ENCODE assay signal across 18 cellular contexts in the genomic region with DNA sequence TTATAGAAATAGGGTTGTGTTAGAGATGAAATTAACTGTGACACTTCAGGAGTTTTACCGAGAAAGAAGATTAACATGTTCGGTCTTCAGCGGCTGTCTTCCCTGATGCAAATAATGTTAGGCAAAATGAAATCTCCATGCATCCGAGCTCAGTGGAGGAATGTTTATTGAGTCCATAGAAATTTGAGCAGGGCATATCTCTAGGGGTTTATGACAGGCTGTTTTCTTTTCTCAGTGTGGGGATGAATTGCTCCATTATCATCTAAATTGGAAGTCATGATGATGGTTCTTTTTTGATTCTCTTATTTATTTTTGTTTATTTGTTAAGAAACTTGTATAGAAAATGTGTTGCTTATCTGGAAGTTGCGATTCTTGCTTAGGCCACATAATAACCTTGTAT.
"Had no signal": no experiment of that assay in that cellular context is flagged by ENCODE, and none has a peak within 500 bp of the region (broad histone marks: within the 10 kb centered on the region; RNA-seq: fewer than 3 reads in every experiment).

No MANE protein-coding gene starts in this region.

- H3K9me3 ChIP-seq: heart left ventricle, thoracic aorta had no signal

- H3K4me3 Mint-ChIP-seq: endodermal cell; naive B cell; nephron; stimulated activated naive B cell treated with anti-CD40 and anti-IgM and Interleukin-4, amounts not matched to agents 10 μg/mL and 1 μg/mL and 100 μg/mL, for 72 hours; stimulated activated naive CD8-positive, alpha-beta T cell treated with anti-CD3 and anti-CD28 coated beads, Interleukin-15, amount 100 ng/mL, for 72 hours had no signal

- H3K4me3 ChIP-seq: coronary artery, heart left ventricle, skin epidermis, thoracic aorta had no signal

- H3K36me3 Mint-ChIP-seq: naive B cell; stimulated activated naive B cell treated with anti-CD40 and anti-IgM and Interleukin-4, amounts not matched to agents 10 μg/mL and 1 μg/mL and 100 μg/mL, for 72 hours had no signal

- H3K27me3 ChIP-seq: heart left ventricle had no signal

- H3K9me3 Mint-ChIP-seq: endodermal cell; naive B cell; nephron; stimulated activated naive B cell treated with anti-CD40 and anti-IgM and Interleukin-4, amounts not matched to agents 10 μg/mL and 1 μg/mL and 100 μg/mL, for 72 hours had no signal

- H3K27ac Mint-ChIP-seq: endodermal cell; naive B cell; nephron; stimulated activated naive B cell treated with anti-CD40 and anti-IgM and Interleukin-4, amounts not matched to agents 10 μg/mL and 1 μg/mL and 100 μg/mL, for 72 hours; stimulated activated naive CD8-positive, alpha-beta T cell treated with anti-CD3 and anti-CD28 coated beads, Interleukin-15, amount 100 ng/mL, for 72 hours had no signal

- DNase-seq: effector CD4-positive, alpha-beta T cell; endodermal cell; heart left ventricle; hippocampal formation; kidney glomerular epithelial cell; mesendoderm; naive B cell; posterior cingulate gyrus; stimulated activated CD4-positive, alpha-beta T cell treated with anti-CD3 and anti-CD28 coated beads, Interleukin-2, amount 100 ng/mL, for 24 hours; stimulated activated CD4-positive, alpha-beta T cell treated with anti-CD3 and anti-CD28 coated beads, Interleukin-4, amount 100 ng/mL, for 4 hours; stimulated activated naive B cell treated with anti-CD40 and anti-IgM and Interleukin-4, amounts not matched to agents 10 μg/mL and 1 μg/mL and 100 μg/mL, for 72 hours; stimulated activated naive CD8-positive, alpha-beta T cell treated with anti-CD3 and anti-CD28 coated beads, Interleukin-15, amount 100 ng/mL, for 72 hours; substantia nigra; trophoblast cell had no signal

- H3K36me3 ChIP-seq: thoracic aorta had no signal

- H3K27ac ChIP-seq: coronary artery, heart left ventricle, skin epidermis, thoracic aorta had no signal

- H3K4me1 Mint-ChIP-seq: naive B cell; stimulated activated naive B cell treated with anti-CD40 and anti-IgM and Interleukin-4, amounts not matched to agents 10 μg/mL and 1 μg/mL and 100 μg/mL, for 72 hours; stimulated activated naive CD8-positive, alpha-beta T cell treated with anti-CD3 and anti-CD28 coated beads, Interleukin-15, amount 100 ng/mL, for 72 hours had no signal
